Comparison of ENCODE assay signal across 1 cellular context in the genomic region with DNA sequence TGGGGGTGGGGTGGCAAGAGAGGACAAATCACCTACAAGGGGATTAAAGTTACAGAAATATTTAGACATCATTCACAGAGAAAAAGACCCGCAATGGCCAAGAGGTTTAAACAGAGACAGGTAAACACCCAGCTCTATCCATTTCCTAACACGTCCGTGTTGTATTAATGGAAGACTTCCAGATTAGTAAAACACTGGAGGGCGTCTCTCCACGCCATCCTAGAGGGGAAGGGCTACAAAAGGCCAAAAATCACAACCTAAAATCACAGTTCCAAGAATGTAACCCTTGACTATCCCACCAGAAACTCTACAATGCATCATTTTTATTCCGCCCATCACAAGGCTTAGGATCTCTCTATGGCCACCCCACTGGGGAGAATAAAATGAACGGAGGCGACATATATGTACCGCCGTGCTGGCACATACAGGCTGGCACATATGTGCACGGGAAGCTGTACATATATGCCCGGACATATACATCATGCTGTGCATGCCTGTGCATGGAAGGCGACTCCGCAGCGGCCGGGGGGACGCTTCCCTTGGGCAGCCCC.
TF ChIP-seq lines count a peak whose summit lies in the region.

No MANE protein-coding gene starts in this region.

TF ChIP-seq in H1, 55 proteins besides CTCF, POLR2A, EP300 and RAD21 (continued from another document):
- TF ChIP-seq CEBPB (IDR thresholded peaks at IDR 0.05; ENCODE audit: low read depth, low read length) (no peak), HDAC2 (IDR thresholded peaks at IDR 0.05; ENCODE audit: borderline replicate concordance in 1 of 2, low read depth in 2 of 2, low read length in 2 of 2) (no peak; a peak in 1 of 4 replicates), SIN3A (conservative IDR thresholded peaks at IDR 0.05 in 1 of 2, IDR thresholded peaks at IDR 0.05 in 1 of 2; ENCODE audit: low read depth in 1 of 2, low read length in 2 of 2) (no peak), CREB1 (IDR thresholded peaks at IDR 0.05) (no peak), CBX8 (IDR thresholded peaks at IDR 0.05; ENCODE audit: borderline replicate concordance, low read depth, low read length) (no peak), BACH1 (IDR thresholded peaks at IDR 0.05; ENCODE audit: low read length) (no peak), FOSL1 (IDR thresholded peaks at IDR 0.05; ENCODE audit: insufficient read depth, low read depth, low read length) (no peak), CHD7 (IDR thresholded peaks at IDR 0.05; ENCODE audit: insufficient replicate concordance, low read length) (no peak), RXRA (IDR thresholded peaks at IDR 0.05; ENCODE audit: insufficient read depth, low read depth, low read length) (no peak)
- TF ChIP-seq, protein P1, sequence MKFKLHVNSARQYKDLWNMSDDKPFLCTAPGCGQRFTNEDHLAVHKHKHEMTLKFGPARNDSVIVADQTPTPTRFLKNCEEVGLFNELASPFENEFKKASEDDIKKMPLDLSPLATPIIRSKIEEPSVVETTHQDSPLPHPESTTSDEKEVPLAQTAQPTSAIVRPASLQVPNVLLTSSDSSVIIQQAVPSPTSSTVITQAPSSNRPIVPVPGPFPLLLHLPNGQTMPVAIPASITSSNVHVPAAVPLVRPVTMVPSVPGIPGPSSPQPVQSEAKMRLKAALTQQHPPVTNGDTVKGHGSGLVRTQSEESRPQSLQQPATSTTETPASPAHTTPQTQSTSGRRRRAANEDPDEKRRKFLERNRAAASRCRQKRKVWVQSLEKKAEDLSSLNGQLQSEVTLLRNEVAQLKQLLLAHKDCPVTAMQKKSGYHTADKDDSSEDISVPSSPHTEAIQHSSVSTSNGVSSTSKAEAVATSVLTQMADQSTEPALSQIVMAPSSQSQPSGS (IDR thresholded peaks at IDR 0.05; ENCODE audit: low read length) = no peak
- TF ChIP-seq, protein P2, sequence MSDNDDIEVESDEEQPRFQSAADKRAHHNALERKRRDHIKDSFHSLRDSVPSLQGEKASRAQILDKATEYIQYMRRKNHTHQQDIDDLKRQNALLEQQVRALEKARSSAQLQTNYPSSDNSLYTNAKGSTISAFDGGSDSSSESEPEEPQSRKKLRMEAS (IDR thresholded peaks at IDR 0.05) = no peak
